ENCODE assay signal across 8 cellular contexts in genomic region chr19:16527971-16528521, GRCh38. TPM values are rescaled to one million over a fixed set of nuclear protein-coding genes. Genes with fewer than 3 reads are reported as not detected.
A peak's percentile ranks its signal among the peaks of the same experiment; 100 is the strongest.
DNase-seq lines count a peak whose midpoint lies in the region; ATAC-seq and TF ChIP-seq lines count a peak whose summit lies in the region.

No MANE protein-coding gene starts in this region.

- H3K4me2 ChIP-seq in SU-DHL-6 (ENCODE audit: low read depth, low read length, poor library complexity, severe bottlenecking) (no peak overlapping the region), osteoblast (ENCODE audit: insufficient read depth, low read length) (no peak overlapping the region)

- no peak overlapping the region for H3K27ac ChIP-seq in SU-DHL-6 (ENCODE audit: low read depth, low read length)
- peak overlapping the region; percentile 65 to 73 for H3K27ac ChIP-seq in breast epithelium
- no peak overlapping the region for H3K27ac ChIP-seq in osteoblast (ENCODE audit: low read depth, low read length)

- TF ChIP-seq CTCF in GM12873 (IDR thresholded peaks at IDR 0.05; ENCODE audit: insufficient read depth, low read depth, low read length, missing control alignments) (peak; percentile 75), SU-DHL-6 (IDR thresholded peaks at IDR 0.05; ENCODE audit: insufficient read depth, low read length, poor library complexity, severe bottlenecking) (peak; percentile 54), breast epithelium (IDR thresholded peaks at IDR 0.05) (no peak), osteoblast (IDR thresholded peaks at IDR 0.05; ENCODE audit: extremely low read depth, low read depth, low read length) (peak; percentile 40)

- H4K20me1 ChIP-seq in SU-DHL-6 (ENCODE audit: low read depth, low read length) = no peaks in the 10 kb centered on the region; the same call in 1 of the 2 replicates
- H4K20me1 ChIP-seq in osteoblast (ENCODE audit: insufficient read depth, low read length) = peaks cover 10% of the 10 kb centered on the region

- TF ChIP-seq POLR2A in breast epithelium (IDR thresholded peaks at IDR 0.05) = no peak

- ATAC-seq in GM18858 (IDR thresholded peaks at IDR 0.05; ENCODE audit: unreplicated experiment) (no peak), HG03354 (IDR thresholded peaks at IDR 0.05; ENCODE audit: poor library complexity, severe bottlenecking, unreplicated experiment) (no peak)

- peaks cover 8% of the 10 kb centered on the region; the same call in 1 of the 2 replicates for H3K79me2 ChIP-seq in SU-DHL-6 (ENCODE audit: insufficient read depth, low read length)
- H3K79me2 ChIP-seq in osteoblast (ENCODE audit: insufficient read depth, low read length) = peaks cover 2% of the 10 kb centered on the region

- H3K27me3 ChIP-seq in SU-DHL-6 (ENCODE audit: low read length) = no peaks in the 10 kb centered on the region
- H3K27me3 ChIP-seq in breast epithelium = no peaks in the 10 kb centered on the region
- H3K27me3 ChIP-seq in osteoblast (ENCODE audit: insufficient read depth, low read length) = no peaks in the 10 kb centered on the region

- H3K36me3 ChIP-seq in SU-DHL-6 (ENCODE audit: low read length) (no peaks in the 10 kb centered on the region), breast epithelium (peaks cover 39% of the 10 kb centered on the region), osteoblast (ENCODE audit: insufficient read depth, low read length) (peaks cover 83% of the 10 kb centered on the region)

- H3K9me2 ChIP-seq in SU-DHL-6 (replicated peaks; ENCODE audit: insufficient read depth, low read length) = no peaks in the 10 kb centered on the region

- H2AFZ ChIP-seq in SU-DHL-6 (ENCODE audit: low read depth, low read length, severe bottlenecking) (no peak overlapping the region), osteoblast (ENCODE audit: low read length) (no peak overlapping the region)

- H3K4me1 ChIP-seq in breast epithelium (no peaks in the 10 kb centered on the region), osteoblast (ENCODE audit: insufficient read depth, low read length) (no peaks in the 10 kb centered on the region)

- H3K9me3 ChIP-seq in SU-DHL-6 (ENCODE audit: insufficient read depth, low read length) (no peaks in the 10 kb centered on the region), breast epithelium (no peaks in the 10 kb centered on the region), osteoblast (ENCODE audit: low read depth, low read length) (no peaks in the 10 kb centered on the region)

- no peak overlapping the region for H3K9ac ChIP-seq in SU-DHL-6 (ENCODE audit: low read length)

- no peaks in the 10 kb centered on the region for H3F3A ChIP-seq in SU-DHL-6 (ENCODE audit: insufficient read depth)

- DNase-seq in breast epithelium (ENCODE audit: low spot score in 2 of 2) (no peak), osteoblast (ENCODE audit: insufficient read length, low spot score, missing footprints) (peak; percentile 93), Ammon's horn (ENCODE audit: low spot score) (no peak), NCI-H1092 (lab: John Stamatoyannopoulos, UW) (no peak)

- H3K4me3 ChIP-seq in SU-DHL-6 (ENCODE audit: insufficient read depth, low read length, poor library complexity, severe bottlenecking) (no peak overlapping the region), breast epithelium (no peak overlapping the region), osteoblast (ENCODE audit: insufficient read depth, low read length) (no peak overlapping the region)

- intact Hi-C loops in breast epithelium (cut with DNase I; ENCODE audit: low total_unique reads) = no loop called here

RNA-seq across cellular contexts. Expression of gene CHERP, which starts 14.2 kb away (rescaled TPM):
- total RNA-seq in breast epithelium = 1 to 10 TPM; 6.7 to 9.2 (median 8.0) TPM
- total RNA-seq in osteoblast = 5.8 and 6.5 TPM in 2 replicates

RNA-seq across cellular contexts. Expression of gene C19orf44, which starts 31.9 kb away (rescaled TPM):
- total RNA-seq in breast epithelium = 10 to 100 TPM in 1 of 3 donors, 1 to 10 TPM in 2; 5.9 to 11.1 (median 6.4) TPM
- 7.2 and 7.7 TPM in 2 replicates for total RNA-seq in osteoblast

RNA-seq across cellular contexts. Expression of gene CALR3, which starts 32.1 kb away (rescaled TPM):
- total RNA-seq in breast epithelium (not detected), osteoblast (not detected in 2 replicates)

RNA-seq across cellular contexts. Expression of gene SLC35E1, which starts 44.2 kb away (rescaled TPM):
- total RNA-seq in breast epithelium (10 to 100 TPM; 33.0 to 44.9 (median 39.2) TPM), osteoblast (38.0 and 41.5 TPM in 2 replicates)

RNA-seq across cellular contexts. Expression of gene EPS15L1, which starts 56.3 kb away (rescaled TPM):
- total RNA-seq in breast epithelium (10 to 100 TPM; 17.3 to 40.2 (median 31.8) TPM), osteoblast (13.8 and 15.2 TPM in 2 replicates)

Comparison
In these comparisons a context has a peak if more than half of its experiments do, and no peak if none do; other contexts are left out.
1. CTCF ChIP-seq: peak in GM12873 (single experiment), SU-DHL-6 (single experiment) and osteoblast (single experiment); none in breast epithelium (0 of 3).
2. H3K27ac ChIP-seq: peak in breast epithelium (2 of 2); none in SU-DHL-6 (single experiment) and osteoblast (single experiment).